In the genomic region with DNA sequence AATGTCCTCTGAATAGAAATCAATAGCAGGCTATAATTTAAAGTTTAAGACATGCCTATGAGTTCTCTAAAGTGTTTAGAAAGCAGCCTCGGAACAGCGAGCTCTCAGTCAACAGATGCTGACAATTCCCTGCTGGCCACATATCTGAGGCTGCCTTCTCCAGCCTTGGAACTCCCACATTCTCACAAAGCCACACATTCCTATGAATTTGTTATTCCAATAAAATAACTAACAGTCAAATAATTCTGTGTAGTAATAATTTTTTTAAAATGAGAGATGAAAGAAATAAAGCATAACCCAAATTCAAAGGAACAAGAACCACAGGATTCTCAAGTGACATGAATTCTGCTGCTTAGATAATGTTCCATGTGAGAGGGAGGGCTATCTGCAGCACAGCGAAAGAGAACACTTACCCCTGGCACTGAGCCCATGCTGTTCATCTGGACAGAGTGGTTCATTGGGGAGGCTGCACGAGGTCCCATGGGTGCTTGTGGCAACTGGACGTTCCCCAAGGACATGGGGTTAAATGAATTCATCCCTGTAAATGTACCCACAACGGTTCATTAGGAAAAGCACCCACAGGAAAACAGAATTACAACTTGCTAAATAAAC, we compare ENCODE assay signal across 12 cellular contexts. TPM values are rescaled to one million over a fixed set of nuclear protein-coding genes. Genes with fewer than 3 reads are reported as not detected.
DNase-seq lines count a peak whose midpoint lies in the region; ATAC-seq and TF ChIP-seq lines count a peak whose summit lies in the region.
"Had no signal": no experiment of that assay in that cellular context is flagged by ENCODE, and none has a peak within 500 bp of the region (broad histone marks: within the 10 kb centered on the region; RNA-seq: fewer than 3 reads in every experiment).

No MANE protein-coding gene starts in this region.

- no peak overlapping the region for H3K4me3 Mint-ChIP-seq in nephron progenitor cell
- no peak overlapping the region for H3K4me3 Mint-ChIP-seq in CD8-positive, alpha-beta T cell
- H3K4me3 Mint-ChIP-seq in T-helper 2 cell treated with Interferon-gamma antibody and Interleukin-4, amounts not matched to agents 5 μg/mL and 100 μg/mL, for 36 hours = no peak overlapping the region
- H3K4me3 Mint-ChIP-seq: activated CD4-positive, alpha-beta T cell treated with anti-CD3 and anti-CD28 coated beads, Interleukin-2, amount 10 ng/mL, durations not matched to agents 7 days and 5 days had no signal

- H3K4me1 ChIP-seq in CD8-positive, alpha-beta T cell (ENCODE audit: insufficient read depth, low read length) = no peaks in the 10 kb centered on the region

- CTCF ChIA-PET in BJ (lab: Yijun Ruan, JAX) = no interaction called here
- CTCF ChIA-PET in CD8-positive, alpha-beta T cell (lab: Charles Lee) = no interaction called here

- intact Hi-C loops in CD8-positive, alpha-beta T cell (cut with DNase I, micrococcal nuclease) = no loop called here

- H3K27ac Mint-ChIP-seq in nephron progenitor cell = peak overlapping the region; percentile 15
- no peak overlapping the region for H3K27ac Mint-ChIP-seq in CD8-positive, alpha-beta T cell
- H3K27ac Mint-ChIP-seq in T-helper 2 cell treated with Interferon-gamma antibody and Interleukin-4, amounts not matched to agents 5 μg/mL and 100 μg/mL, for 36 hours = no peak overlapping the region
- H3K27ac Mint-ChIP-seq: activated CD4-positive, alpha-beta T cell treated with anti-CD3 and anti-CD28 coated beads, Interleukin-2, amount 10 ng/mL, durations not matched to agents 7 days and 5 days; activated naive CD4-positive, alpha-beta T cell treated with anti-CD3 and anti-CD28 coated beads, Interleukin-2, amount 50 U/mL, for 72 hours had no signal

- H3K4me1 Mint-ChIP-seq in nephron progenitor cell = no peaks in the 10 kb centered on the region
- H3K4me1 Mint-ChIP-seq in CD8-positive, alpha-beta T cell (ENCODE audit: low read depth) = no peaks in the 10 kb centered on the region
- no peaks in the 10 kb centered on the region for H3K4me1 Mint-ChIP-seq in T-helper 2 cell treated with Interferon-gamma antibody and Interleukin-4, amounts not matched to agents 5 μg/mL and 100 μg/mL, for 36 hours (ENCODE audit: low read depth)

- TF ChIP-seq CTCF in BJ (IDR thresholded peaks at IDR 0.05; ENCODE audit: insufficient read depth, low read depth, low read length) (no peak), fibroblast of mammary gland (conservative IDR thresholded peaks at IDR 0.05; ENCODE audit: control insufficient read depth, insufficient read depth, low read depth, low read length) (no peak), nephron progenitor cell (IDR thresholded peaks at IDR 0.05) (no peak)
- no peak for TF ChIP-seq CTCF in CD8-positive, alpha-beta T cell (IDR thresholded peaks at IDR 0.05)

- no peaks in the 10 kb centered on the region for H3K27me3 ChIP-seq in BJ (ENCODE audit: control insufficient read depth, insufficient read depth, low read length)
- no peaks in the 10 kb centered on the region for H3K27me3 ChIP-seq in CD8-positive, alpha-beta T cell (ENCODE audit: insufficient read depth, low read length)

- no peaks in the 10 kb centered on the region for H3K27me3 Mint-ChIP-seq in nephron progenitor cell (ENCODE audit: low read depth, poor library complexity)
- no peaks in the 10 kb centered on the region for H3K27me3 Mint-ChIP-seq in CD8-positive, alpha-beta T cell (ENCODE audit: low read depth)
- H3K27me3 Mint-ChIP-seq in T-helper 2 cell treated with Interferon-gamma antibody and Interleukin-4, amounts not matched to agents 5 μg/mL and 100 μg/mL, for 36 hours (ENCODE audit: low read depth) = no peaks in the 10 kb centered on the region
- H3K27me3 Mint-ChIP-seq: activated CD4-positive, alpha-beta T cell treated with anti-CD3 and anti-CD28 coated beads, Interleukin-2, amount 10 ng/mL, durations not matched to agents 7 days and 5 days had no signal

- H3K27ac ChIP-seq in CD8-positive, alpha-beta T cell (ENCODE audit: low read depth, low read length) = no peak overlapping the region

- peaks cover 25% of the 10 kb centered on the region for H3K36me3 ChIP-seq in BJ (ENCODE audit: control insufficient read depth, insufficient read depth, low read length)
- peaks cover 49% of the 10 kb centered on the region for H3K36me3 ChIP-seq in CD8-positive, alpha-beta T cell (ENCODE audit: insufficient read depth, low read length)

- H3K9me3 ChIP-seq in CD8-positive, alpha-beta T cell (ENCODE audit: low read length) = no peaks in the 10 kb centered on the region

- no peaks in the 10 kb centered on the region for H3K9me3 Mint-ChIP-seq in nephron progenitor cell
- no peaks in the 10 kb centered on the region for H3K9me3 Mint-ChIP-seq in CD8-positive, alpha-beta T cell
- no peaks in the 10 kb centered on the region for H3K9me3 Mint-ChIP-seq in T-helper 2 cell treated with Interferon-gamma antibody and Interleukin-4, amounts not matched to agents 5 μg/mL and 100 μg/mL, for 36 hours
- H3K9me3 Mint-ChIP-seq: activated CD4-positive, alpha-beta T cell treated with anti-CD3 and anti-CD28 coated beads, Interleukin-2, amount 10 ng/mL, durations not matched to agents 7 days and 5 days; activated naive CD4-positive, alpha-beta T cell treated with anti-CD3 and anti-CD28 coated beads, Interleukin-2, amount 50 U/mL, for 72 hours had no signal

- POLR2A ChIA-PET in BJ (lab: Charles Lee) = interaction anchor here (0.7 kb wide), 1 partner anchor 314 kb away, joined by 3 read pairs; no protein-coding TSS in a partner anchor
- POLR2A ChIA-PET in CD8-positive, alpha-beta T cell (lab: Charles Lee) = no interaction called here

- peaks cover 90% of the 10 kb centered on the region for H3K36me3 Mint-ChIP-seq in nephron progenitor cell (ENCODE audit: low read depth)
- H3K36me3 Mint-ChIP-seq in CD8-positive, alpha-beta T cell = peaks cover 84% of the 10 kb centered on the region
- peaks cover 47% of the 10 kb centered on the region for H3K36me3 Mint-ChIP-seq in T-helper 2 cell treated with Interferon-gamma antibody and Interleukin-4, amounts not matched to agents 5 μg/mL and 100 μg/mL, for 36 hours (ENCODE audit: low read depth)

- H3K4me3 ChIP-seq in BJ (ENCODE audit: low read depth, low read length) (no peak overlapping the region), fibroblast of mammary gland (ENCODE audit: control insufficient read depth, low read depth, low read length) (no peak overlapping the region)
- H3K4me3 ChIP-seq in CD8-positive, alpha-beta T cell (ENCODE audit: low read depth, low read length) = no peak overlapping the region

- DNase-seq in BJ (ENCODE audit: low read depth) (peak; percentile 39), NCI-H2029 (lab: John Stamatoyannopoulos, UW) (peak; percentile 19), fibroblast of mammary gland (ENCODE audit: low read depth) (peak; percentile 69), nephron progenitor cell (no peak)
- no peak for DNase-seq in CD8-positive, alpha-beta T cell
- DNase-seq in stimulated activated naive CD4-positive, alpha-beta T cell (lab: John Stamatoyannopoulos, UW) = no peak
- DNase-seq in T-helper 2 cell treated with Interferon-gamma antibody and Interleukin-4, amounts not matched to agents 5 μg/mL and 100 μg/mL, for 36 hours (ENCODE audit: low spot score) = no peak
- DNase-seq: activated CD4-positive, alpha-beta T cell treated with anti-CD3 and anti-CD28 coated beads, Interleukin-2, amount 10 ng/mL, durations not matched to agents 7 days and 5 days; COR-L47; Kasumi-1 had no signal

- ATAC-seq in CD8-positive, alpha-beta T cell = no peak
- no peak for ATAC-seq in GM21576 (IDR thresholded peaks at IDR 0.05; ENCODE audit: unreplicated experiment)
- ATAC-seq: activated naive CD4-positive, alpha-beta T cell treated with anti-CD3 and anti-CD28 coated beads, Interleukin-2, amount 50 U/mL, for 72 hours had no signal

RNA-seq across cellular contexts. Expression of a gene that starts 56.9 kb away (rescaled TPM):
- 95.9 and 112 TPM in 2 replicates for polyA plus RNA-seq in BJ (2011; rRNA removed)
- polyA minus RNA-seq in BJ (2011; rRNA and poly(A)+ RNA removed) = 77.4 and 95.6 TPM in 2 replicates
- total RNA-seq in CD8-positive, alpha-beta T cell = 10 to 100 TPM; 48.3 to 57.4 TPM

Comparison
In these comparisons a context has a peak if more than half of its experiments do, and no peak if none do; other contexts are left out.
1. DNase-seq: peak in BJ (single experiment), NCI-H2029 (single experiment) and fibroblast of mammary gland (single experiment); none in nephron progenitor cell (single experiment), CD8-positive, alpha-beta T cell (0 of 7), stimulated activated naive CD4-positive, alpha-beta T cell (0 of 6) and T-helper 2 cell treated with Interferon-gamma antibody and Interleukin-4, amounts not matched to agents 5 μg/mL and 100 μg/mL, for 36 hours (single experiment).